ENCODE assay signal across 20 cellular contexts in genomic region chr11:19734171-19734570, GRCh38. TPM values are rescaled to one million over a fixed set of nuclear protein-coding genes. Genes with fewer than 3 reads are reported as not detected.
DNase-seq lines count a peak whose midpoint lies in the region; ATAC-seq and TF ChIP-seq lines count a peak whose summit lies in the region.
"Had no signal": no experiment of that assay in that cellular context is flagged by ENCODE, and none has a peak within 500 bp of the region (broad histone marks: within the 10 kb centered on the region; RNA-seq: fewer than 3 reads in every experiment).

No MANE protein-coding gene starts in this region.

- CTCF ChIA-PET in IMR-90 (lab: Yijun Ruan, JAX), result interaction anchor here (1.1 kb wide), 1 partner anchor 168 kb away, joined by 4 read pairs; no protein-coding TSS in a partner anchor
- CTCF ChIA-PET in activated CD8-positive, alpha-beta memory T cell treated with anti-CD3 and anti-CD28 coated beads, Interleukin-2, amount 10 ng/mL, durations not matched to agents 7 days and 5 days (lab: Charles Lee), result interaction anchor here (1.2 kb wide), 1 partner anchor 8 kb away, joined by 4 read pairs; no protein-coding TSS in a partner anchor

- H2BK20ac ChIP-seq in IMR-90 (ENCODE audit: low read depth, low read length), result no peak overlapping the region

- no peak overlapping the region for H3K23ac ChIP-seq in IMR-90 (ENCODE audit: low read depth, low read length)

- POLR2A ChIA-PET in IMR-90 (lab: Charles Lee; ENCODE audit: unreplicated experiment), result no interaction called here

- no peak overlapping the region for H3K56ac ChIP-seq in IMR-90 (ENCODE audit: extremely low read depth, insufficient read depth, low read length)

- H3K79me1 ChIP-seq in IMR-90 (ENCODE audit: low read depth in 1 of 2, low read length in 2 of 2), result peaks cover 76 to 78% of the 10 kb centered on the region in 2 experiments

- no peaks in the 10 kb centered on the region for H3K27me3 Mint-ChIP-seq in activated CD8-positive, alpha-beta memory T cell treated with anti-CD3 and anti-CD28 coated beads, Interleukin-2, amount 10 ng/mL, durations not matched to agents 7 days and 5 days

- no peak overlapping the region for H2AFZ ChIP-seq in IMR-90 (replicated peaks; ENCODE audit: low read length, poor library complexity)
- H2AFZ ChIP-seq: GM23338 had no signal

- H3K4me1 Mint-ChIP-seq in activated CD8-positive, alpha-beta memory T cell treated with anti-CD3 and anti-CD28 coated beads, Interleukin-2, amount 10 ng/mL, durations not matched to agents 7 days and 5 days, result no peaks in the 10 kb centered on the region

- TF ChIP-seq POLR2A in IMR-90 (IDR thresholded peaks at IDR 0.05; ENCODE audit: low read depth, low read length) (no peak), esophagus muscularis mucosa (IDR thresholded peaks at IDR 0.05; ENCODE audit: low read depth) (no peak), thyroid gland (IDR thresholded peaks at IDR 0.05) (no peak)

- no peak for TF ChIP-seq RAD21 in IMR-90 (IDR thresholded peaks at IDR 0.05; ENCODE audit: low read length)

- peaks cover 22% of the 10 kb centered on the region; the same call in 1 of the 2 replicates for H4K20me1 ChIP-seq in IMR-90 (ENCODE audit: insufficient read depth, low read length)

- no peak overlapping the region for H4K8ac ChIP-seq in IMR-90 (ENCODE audit: low read depth in 2 of 2, low read length in 2 of 2)

- no peaks in the 10 kb centered on the region for H3K4me1 ChIP-seq in IMR-90 (ENCODE audit: control insufficient read depth, insufficient read depth, low read length)
- H3K4me1 ChIP-seq in esophagus muscularis mucosa, result peaks cover 36 to 94% (median 91%) of the 10 kb centered on the region in 4 donors
- H3K4me1 ChIP-seq in muscle layer of duodenum (ENCODE audit: control insufficient read depth in 1 of 2, insufficient read depth in 2 of 2, low read length in 2 of 2), result peaks cover 5 to 12% of the 10 kb centered on the region in 2 donors
- H3K4me1 ChIP-seq in thyroid gland, result peaks cover under 1 to 56% of the 10 kb centered on the region in 2 donors

- in situ Hi-C loops in IMR-90 (cut with MboI; ENCODE audit: low sequenced_read_pairs), result loop anchor here (10.0 kb wide), 1 partner anchor 391 kb away; no protein-coding TSS in a partner anchor

- no peak overlapping the region for H4K5ac ChIP-seq in IMR-90 (ENCODE audit: low read depth, low read length)

- TF ChIP-seq CTCF in IMR-90 (conservative IDR thresholded peaks at IDR 0.05; ENCODE audit: low read depth, low read length), result no peak
- TF ChIP-seq CTCF in esophagus muscularis mucosa (IDR thresholded peaks at IDR 0.05), result no peak
- TF ChIP-seq CTCF in thyroid gland (IDR thresholded peaks at IDR 0.05), result no peak

- no TSS peak for BruUV-seq in IMR-90 (replicated peaks; lab: Mats Ljungman, UMichigan)

- H3K9me1 ChIP-seq in IMR-90 (ENCODE audit: insufficient read depth, low read length), result peaks cover 4% of the 10 kb centered on the region; the same call in 1 of the 2 replicates

- intact Hi-C loops in IMR-90 (cut with micrococcal nuclease) (no loop called here), esophagus muscularis mucosa (cut with DNase I) (no loop called here), thyroid gland (cut with DNase I) (no loop called here), Right ventricle myocardium superior (cut with DNase I) (no loop called here)

- H3K9ac ChIP-seq in IMR-90 (ENCODE audit: low read depth, low read length), result no peak overlapping the region

- WGBS in IMR-90 (ENCODE audit: extremely low coverage in 2 of 2, insufficient read length in 1 of 2), 2 experiments, result no CpG with 5 or more reads among the region's 2 CpGs
- 81% methylated on average over 2 of the region's 2 CpGs for WGBS in esophagus muscularis mucosa
- WGBS in thyroid gland, 2 donors, result 96 to 98% methylated on average over 2 of the region's 2 CpGs

- H3K27ac Mint-ChIP-seq in activated CD8-positive, alpha-beta memory T cell treated with anti-CD3 and anti-CD28 coated beads, Interleukin-2, amount 10 ng/mL, durations not matched to agents 7 days and 5 days, result no peak overlapping the region
- H3K27ac Mint-ChIP-seq: GM23338 had no signal

- H2BK5ac ChIP-seq in IMR-90 (ENCODE audit: low read depth, low read length, poor library complexity, severe bottlenecking), result no peak overlapping the region

- no peak overlapping the region for H3K14ac ChIP-seq in IMR-90 (replicated peaks; ENCODE audit: low read depth, low read length)

- no peak overlapping the region for H3K4ac ChIP-seq in IMR-90 (ENCODE audit: low read depth, low read length)

- H2BK120ac ChIP-seq in IMR-90 (ENCODE audit: low read depth, low read length), result no peak overlapping the region

- dilution Hi-C loops in IMR-90 (cut with HindIII; ENCODE audit: low sequenced_read_pairs, unreplicated experiment), result no loop called here

- no peak overlapping the region for H2AK5ac ChIP-seq in IMR-90 (ENCODE audit: low read depth, low read length)

- H3K27me3 ChIP-seq in IMR-90 (ENCODE audit: control insufficient read depth, insufficient read depth, low read length) (no peaks in the 10 kb centered on the region), esophagus muscularis mucosa (no peaks in the 10 kb centered on the region), muscle layer of duodenum (ENCODE audit: low read depth, low read length) (no peaks in the 10 kb centered on the region), thyroid gland (no peaks in the 10 kb centered on the region)

- H3K18ac ChIP-seq in IMR-90 (ENCODE audit: low read depth, low read length), result no peak overlapping the region

- H4K91ac ChIP-seq in IMR-90 (ENCODE audit: insufficient read depth, low read depth, low read length), result no peak overlapping the region

- no peaks in the 10 kb centered on the region for H3K36me3 ChIP-seq in IMR-90 (ENCODE audit: control insufficient read depth, insufficient read depth, low read length)
- H3K36me3 ChIP-seq in esophagus muscularis mucosa, result no peaks in the 10 kb centered on the region
- H3K36me3 ChIP-seq in muscle layer of duodenum (ENCODE audit: control insufficient read depth in 1 of 2, insufficient read depth in 2 of 2, low read length in 2 of 2), result no peaks in the 10 kb centered on the region
- no peaks in the 10 kb centered on the region for H3K36me3 ChIP-seq in thyroid gland

- H3K9me3 Mint-ChIP-seq in activated CD8-positive, alpha-beta memory T cell treated with anti-CD3 and anti-CD28 coated beads, Interleukin-2, amount 10 ng/mL, durations not matched to agents 7 days and 5 days (ENCODE audit: low read depth), result no peaks in the 10 kb centered on the region
- H3K9me3 Mint-ChIP-seq: GM23338 had no signal

- no peak for TF ChIP-seq EP300 in esophagus muscularis mucosa (IDR thresholded peaks at IDR 0.05)

- no peak overlapping the region for H3K27ac ChIP-seq in IMR-90 (ENCODE audit: insufficient read depth, low read length)
- peak overlapping the region; percentile 70 to 78 (median 78) for H3K27ac ChIP-seq in esophagus muscularis mucosa (replicated peaks in 1 of 4)
- H3K27ac ChIP-seq in muscle layer of duodenum (ENCODE audit: low read length), result peak overlapping the region; percentile 42
- peak overlapping the region in 2 of 3 donors; percentile 20 to 91 for H3K27ac ChIP-seq in thyroid gland
- H3K27ac ChIP-seq: C4-2B had no signal

- no peak overlapping the region for H3K4me3 Mint-ChIP-seq in activated CD8-positive, alpha-beta memory T cell treated with anti-CD3 and anti-CD28 coated beads, Interleukin-2, amount 10 ng/mL, durations not matched to agents 7 days and 5 days
- H3K4me3 Mint-ChIP-seq: GM23338 had no signal

- H2BK15ac ChIP-seq in IMR-90 (ENCODE audit: low read depth, low read length), result no peak overlapping the region

- DNase-seq in IMR-90, result peak; percentile 31
- DNase-seq in esophagus muscularis mucosa (ENCODE audit: extremely low spot score), result no peak
- no peak for DNase-seq in thyroid gland
- no peak for DNase-seq in activated CD8-positive, alpha-beta memory T cell treated with anti-CD3 and anti-CD28 coated beads, Interleukin-2, amount 10 ng/mL, durations not matched to agents 7 days and 5 days
- DNase-seq in Right ventricle myocardium superior, result no peak
- DNase-seq in NCI-H345 (lab: John Stamatoyannopoulos, UW), result no peak
- DNase-seq in NCI-H1092 treated with DMSO at 0.1 percent for 48 hours (lab: John Stamatoyannopoulos, UW), result no peak
- DNase-seq: AML-193, DND-41, Kasumi-1, MM.1S, NCI-H1105, NCI-H2081 treated with DMSO at 0.1 percent for 48 hours, NCI-H510A treated with DMSO at 0.1 percent for 48 hours, NCI-H82, OCI-M1, SHP77 treated with DMSO at 0.1 percent for 48 hours had no signal

- no peak overlapping the region for H2AK9ac ChIP-seq in IMR-90 (replicated peaks; ENCODE audit: low read depth, low read length, poor library complexity)

- H3K4me2 ChIP-seq in IMR-90 (ENCODE audit: low read depth, low read length), result no peak overlapping the region
- H3K4me2 ChIP-seq: GM23338 had no signal

- H3K4me3 ChIP-seq in IMR-90 (ENCODE audit: insufficient read depth, low read depth, low read length), result no peak overlapping the region
- no peak overlapping the region for H3K4me3 ChIP-seq in esophagus muscularis mucosa
- H3K4me3 ChIP-seq in muscle layer of duodenum (ENCODE audit: low read depth in 1 of 2, low read length in 2 of 2), result no peak overlapping the region
- no peak overlapping the region for H3K4me3 ChIP-seq in thyroid gland (replicated peaks in 1 of 3)
- H3K4me3 ChIP-seq: GM23338 had no signal

- ATAC-seq in IMR-90 (ENCODE audit: low read depth) (no peak), Right ventricle myocardium superior (ENCODE audit: poor library complexity) (no peak)
- ATAC-seq in activated CD8-positive, alpha-beta memory T cell treated with anti-CD3 and anti-CD28 coated beads, Interleukin-2, amount 10 ng/mL, durations not matched to agents 7 days and 5 days, result no peak
- ATAC-seq: GM23338 had no signal

- H3K36me3 Mint-ChIP-seq in activated CD8-positive, alpha-beta memory T cell treated with anti-CD3 and anti-CD28 coated beads, Interleukin-2, amount 10 ng/mL, durations not matched to agents 7 days and 5 days, result no peaks in the 10 kb centered on the region

- H3K9me3 ChIP-seq in IMR-90 (ENCODE audit: control insufficient read depth, insufficient read depth, low read length) (no peaks in the 10 kb centered on the region), esophagus muscularis mucosa (no peaks in the 10 kb centered on the region), muscle layer of duodenum (ENCODE audit: control insufficient read depth in 1 of 2, low read length in 2 of 2) (no peaks in the 10 kb centered on the region), thyroid gland (no peaks in the 10 kb centered on the region)

TF ChIP-seq in IMR-90, 13 proteins besides CTCF, POLR2A, EP300 and RAD21 (continues in another document):
- TF ChIP-seq MXI1 (IDR thresholded peaks at IDR 0.05; ENCODE audit: borderline replicate concordance, low read depth, low read length) (no peak), MAZ (IDR thresholded peaks at IDR 0.05; ENCODE audit: borderline replicate concordance, low read depth, low read length) (no peak)

RNA-seq across cellular contexts. Expression of gene NAV2, which starts 21.5 kb away (rescaled TPM):
- total RNA-seq in IMR-90 (2012; rRNA removed) (4.5 and 4.7 TPM in 2 replicates), esophagus muscularis mucosa (10 to 100 TPM; 21.9 to 57.0 (median 37.5) TPM), thyroid gland (10 to 100 TPM; 34.8 to 88.6 (median 54.5) TPM), Right ventricle myocardium superior (10.5 TPM)
- polyA plus RNA-seq in IMR-90 (2012; rRNA removed), result 12.3 and 12.6 TPM in 2 replicates
- 4.9 and 7.2 TPM in 2 replicates for polyA plus RNA-seq in IMR-90 (2012; cell fraction: cytosol; rRNA removed)
- polyA plus RNA-seq in IMR-90 (2012; cell fraction: nucleus; rRNA removed; ENCODE audit: low replicate concordance), result 50.0 and 63.2 TPM in 2 replicates
- under 1 TPM; 0.26 to 0.67 TPM for total RNA-seq in activated CD8-positive, alpha-beta memory T cell treated with anti-CD3 and anti-CD28 coated beads, Interleukin-2, amount 10 ng/mL, durations not matched to agents 7 days and 5 days
